In the genomic region with DNA sequence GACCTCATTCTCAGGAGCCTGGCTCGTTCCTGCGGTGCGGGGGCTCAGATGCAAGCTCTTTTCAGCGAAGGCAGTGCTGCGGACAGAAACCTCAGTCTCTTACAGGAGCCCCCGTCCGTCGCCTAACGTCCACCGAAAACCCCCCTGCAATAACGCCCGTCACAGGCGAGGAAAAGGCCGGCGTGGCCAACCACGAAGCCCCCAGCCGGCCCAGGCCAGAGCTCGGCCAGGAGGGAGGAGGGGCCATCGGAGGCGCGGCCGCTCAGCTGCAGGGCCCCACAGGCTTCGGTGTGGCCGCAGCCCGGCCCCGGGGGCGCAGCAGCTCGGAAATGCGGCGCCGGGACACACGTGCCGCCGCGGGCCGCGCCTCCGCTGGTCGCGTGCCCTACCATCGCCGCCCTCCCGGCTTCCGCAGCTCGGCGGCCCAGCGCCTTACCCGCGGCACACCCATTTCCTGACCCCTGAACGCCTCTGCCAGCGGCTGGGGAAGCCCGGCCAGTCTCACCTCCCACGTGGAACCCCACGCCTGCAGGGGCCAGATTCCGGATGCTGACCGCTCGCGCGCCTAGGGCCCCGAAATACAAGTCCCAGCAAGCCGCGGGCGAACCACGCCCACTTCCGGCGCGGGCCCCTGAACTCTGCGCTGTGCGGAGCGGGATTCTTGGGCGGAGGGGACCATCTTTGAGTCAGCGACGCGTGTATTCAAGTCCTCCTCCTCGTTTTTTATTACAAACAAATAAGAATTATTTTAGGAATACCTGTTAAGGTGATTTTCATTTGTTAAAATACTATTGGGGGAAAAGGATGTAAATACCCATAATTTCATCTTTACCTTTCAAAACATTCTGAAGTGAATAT, we compare ENCODE assay signal across 2 cellular contexts.
TF ChIP-seq lines count a peak whose summit lies in the region.

ZNF239 (minus strand) TSS at position 582 of the 858 bp plus-strand sequence. CDS start 16,537 bp downstream, outside the sequence.

TF ChIP-seq in Ishikawa, 13 proteins besides CTCF, POLR2A, EP300 and RAD21 (continued from another document):
- TF ChIP-seq REST (IDR thresholded peaks at IDR 0.05; ENCODE audit: low read depth) (no peak), ZBTB7A (IDR thresholded peaks at IDR 0.05; ENCODE audit: low read depth) (no peak), CREB1 (IDR thresholded peaks at IDR 0.05; ENCODE audit: low read depth) (no peak), TAF1 (IDR thresholded peaks at IDR 0.05; ENCODE audit: low read depth) (0 out of 2 replicates have a peak, but pooled peaks have one; percentile 18), EGR1 (IDR thresholded peaks at IDR 0.05) (no peak), TCF12 (IDR thresholded peaks at IDR 0.05; ENCODE audit: low read depth) (no peak; the same call in 1 of the 2 replicates), TEAD4 (IDR thresholded peaks at IDR 0.05) (0 out of 2 replicates have a peak, but pooled peaks have one; percentile 34), MAX (IDR thresholded peaks at IDR 0.05) (peak; percentile 96), NFIC (IDR thresholded peaks at IDR 0.05) (no peak)
- TF ChIP-seq, protein P1, sequence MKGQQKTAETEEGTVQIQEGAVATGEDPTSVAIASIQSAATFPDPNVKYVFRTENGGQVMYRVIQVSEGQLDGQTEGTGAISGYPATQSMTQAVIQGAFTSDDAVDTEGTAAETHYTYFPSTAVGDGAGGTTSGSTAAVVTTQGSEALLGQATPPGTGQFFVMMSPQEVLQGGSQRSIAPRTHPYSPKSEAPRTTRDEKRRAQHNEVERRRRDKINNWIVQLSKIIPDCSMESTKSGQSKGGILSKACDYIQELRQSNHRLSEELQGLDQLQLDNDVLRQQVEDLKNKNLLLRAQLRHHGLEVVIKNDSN (IDR thresholded peaks at IDR 0.05) = peak; percentile 47; the same call in 1 of the 2 replicates

TF ChIP-seq in K562, 482 proteins besides CTCF, POLR2A, EP300 and RAD21 (continued from another document and continues in another):
- TF ChIP-seq, protein P2, sequence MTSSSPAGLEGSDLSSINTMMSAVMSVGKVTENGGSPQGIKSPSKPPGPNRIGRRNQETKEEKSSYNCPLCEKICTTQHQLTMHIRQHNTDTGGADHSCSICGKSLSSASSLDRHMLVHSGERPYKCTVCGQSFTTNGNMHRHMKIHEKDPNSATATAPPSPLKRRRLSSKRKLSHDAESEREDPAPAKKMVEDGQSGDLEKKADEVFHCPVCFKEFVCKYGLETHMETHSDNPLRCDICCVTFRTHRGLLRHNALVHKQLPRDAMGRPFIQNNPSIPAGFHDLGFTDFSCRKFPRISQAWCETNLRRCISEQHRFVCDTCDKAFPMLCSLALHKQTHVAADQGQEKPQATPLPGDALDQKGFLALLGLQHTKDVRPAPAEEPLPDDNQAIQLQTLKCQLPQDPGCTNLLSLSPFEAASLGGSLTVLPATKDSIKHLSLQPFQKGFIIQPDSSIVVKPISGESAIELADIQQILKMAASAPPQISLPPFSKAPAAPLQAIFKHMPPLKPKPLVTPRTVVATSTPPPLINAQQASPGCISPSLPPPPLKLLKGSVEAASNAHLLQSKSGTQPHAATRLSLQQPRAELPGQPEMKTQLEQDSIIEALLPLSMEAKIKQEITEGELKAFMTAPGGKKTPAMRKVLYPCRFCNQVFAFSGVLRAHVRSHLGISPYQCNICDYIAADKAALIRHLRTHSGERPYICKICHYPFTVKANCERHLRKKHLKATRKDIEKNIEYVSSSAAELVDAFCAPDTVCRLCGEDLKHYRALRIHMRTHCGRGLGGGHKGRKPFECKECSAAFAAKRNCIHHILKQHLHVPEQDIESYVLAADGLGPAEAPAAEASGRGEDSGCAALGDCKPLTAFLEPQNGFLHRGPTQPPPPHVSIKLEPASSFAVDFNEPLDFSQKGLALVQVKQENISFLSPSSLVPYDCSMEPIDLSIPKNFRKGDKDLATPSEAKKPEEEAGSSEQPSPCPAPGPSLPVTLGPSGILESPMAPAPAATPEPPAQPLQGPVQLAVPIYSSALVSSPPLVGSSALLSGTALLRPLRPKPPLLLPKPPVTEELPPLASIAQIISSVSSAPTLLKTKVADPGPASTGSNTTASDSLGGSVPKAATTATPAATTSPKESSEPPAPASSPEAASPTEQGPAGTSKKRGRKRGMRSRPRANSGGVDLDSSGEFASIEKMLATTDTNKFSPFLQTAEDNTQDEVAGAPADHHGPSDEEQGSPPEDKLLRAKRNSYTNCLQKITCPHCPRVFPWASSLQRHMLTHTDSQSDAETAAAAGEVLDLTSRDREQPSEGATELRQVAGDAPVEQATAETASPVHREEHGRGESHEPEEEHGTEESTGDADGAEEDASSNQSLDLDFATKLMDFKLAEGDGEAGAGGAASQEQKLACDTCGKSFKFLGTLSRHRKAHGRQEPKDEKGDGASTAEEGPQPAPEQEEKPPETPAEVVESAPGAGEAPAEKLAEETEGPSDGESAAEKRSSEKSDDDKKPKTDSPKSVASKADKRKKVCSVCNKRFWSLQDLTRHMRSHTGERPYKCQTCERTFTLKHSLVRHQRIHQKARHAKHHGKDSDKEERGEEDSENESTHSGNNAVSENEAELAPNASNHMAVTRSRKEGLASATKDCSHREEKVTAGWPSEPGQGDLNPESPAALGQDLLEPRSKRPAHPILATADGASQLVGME (CRISPR knock-in tag; IDR thresholded peaks at IDR 0.05) = no peak
- TF ChIP-seq TRIM25 (IDR thresholded peaks at IDR 0.05; ENCODE audit: borderline replicate concordance) (no peak), RBM39 (optimal IDR thresholded peaks at IDR 0.05; ENCODE audit: low read depth, low read length) (no peak), ZBTB8A (IDR thresholded peaks at IDR 0.05; ENCODE audit: partially characterized antibody) (no peak), CHD2 (IDR thresholded peaks at IDR 0.05; ENCODE audit: low read depth, low read length) (peak; percentile 46; the same call in 1 of the 2 replicates), SOX6 (IDR thresholded peaks at IDR 0.05) (0 out of 2 replicates have a peak, but pooled peaks have one; percentile 62), EGR1 (conservative IDR thresholded peaks at IDR 0.05) (peak; percentile 81), ZNF316 (IDR thresholded peaks at IDR 0.05) (no peak), MIER1 (IDR thresholded peaks at IDR 0.05; ENCODE audit: low read depth) (no peak), NCOA1 (IDR thresholded peaks at IDR 0.05; ENCODE audit: low read depth) (no peak), MYC (IDR thresholded peaks at IDR 0.05; ENCODE audit: low read depth, low read length) (peak; percentile 99), MYC (CRISPR knock-in tag; IDR thresholded peaks at IDR 0.05; ENCODE audit: borderline replicate concordance, low read depth) (peak; percentile 62; the same call in 1 of the 2 replicates), ZBTB17 (CRISPR knock-in tag; IDR thresholded peaks at IDR 0.05) (0 out of 2 replicates have a peak, but pooled peaks have one; percentile 46), TAF1 (IDR thresholded peaks at IDR 0.05; ENCODE audit: control insufficient read depth, extremely low read depth, insufficient read depth, low read length, severe bottlenecking) (peak; percentile 39), ZNF75A (CRISPR knock-in tag; IDR thresholded peaks at IDR 0.05) (no peak), RFX1 (IDR thresholded peaks at IDR 0.05) (no peak), RBM22 (IDR thresholded peaks at IDR 0.05; ENCODE audit: low read depth, low read length, poor library complexity, severe bottlenecking) (peak; percentile 67), ARID2 (IDR thresholded peaks at IDR 0.05) (no peak), ZNF143 (CRISPR knock-in tag; IDR thresholded peaks at IDR 0.05) (peak; percentile 90), FOXP4 (CRISPR knock-in tag; IDR thresholded peaks at IDR 0.05; ENCODE audit: borderline replicate concordance) (peak; percentile 98), BRD4 (IDR thresholded peaks at IDR 0.05) (no peak), HNRNPLL (IDR thresholded peaks at IDR 0.05; ENCODE audit: low read depth, low read length, poor library complexity, severe bottlenecking) (peak; percentile 55), CBFB (CRISPR knock-in tag; IDR thresholded peaks at IDR 0.05) (no peak; the same call in 1 of the 2 replicates), MED1 (CRISPR knock-in tag; IDR thresholded peaks at IDR 0.05; ENCODE audit: borderline replicate concordance) (no peak), ZNF668 (CRISPR knock-in tag; IDR thresholded peaks at IDR 0.05) (no peak), SAFB2 (IDR thresholded peaks at IDR 0.05; ENCODE audit: borderline replicate concordance, low read depth, low read length, severe bottlenecking) (no peak), CREM (IDR thresholded peaks at IDR 0.05; ENCODE audit: low read depth) (peak; percentile 80), FOXK1 (CRISPR knock-in tag; IDR thresholded peaks at IDR 0.05; ENCODE audit: borderline replicate concordance) (no peak), GATA2 (CRISPR knock-in tag; IDR thresholded peaks at IDR 0.05) (no peak)
- TF ChIP-seq, protein P3, sequence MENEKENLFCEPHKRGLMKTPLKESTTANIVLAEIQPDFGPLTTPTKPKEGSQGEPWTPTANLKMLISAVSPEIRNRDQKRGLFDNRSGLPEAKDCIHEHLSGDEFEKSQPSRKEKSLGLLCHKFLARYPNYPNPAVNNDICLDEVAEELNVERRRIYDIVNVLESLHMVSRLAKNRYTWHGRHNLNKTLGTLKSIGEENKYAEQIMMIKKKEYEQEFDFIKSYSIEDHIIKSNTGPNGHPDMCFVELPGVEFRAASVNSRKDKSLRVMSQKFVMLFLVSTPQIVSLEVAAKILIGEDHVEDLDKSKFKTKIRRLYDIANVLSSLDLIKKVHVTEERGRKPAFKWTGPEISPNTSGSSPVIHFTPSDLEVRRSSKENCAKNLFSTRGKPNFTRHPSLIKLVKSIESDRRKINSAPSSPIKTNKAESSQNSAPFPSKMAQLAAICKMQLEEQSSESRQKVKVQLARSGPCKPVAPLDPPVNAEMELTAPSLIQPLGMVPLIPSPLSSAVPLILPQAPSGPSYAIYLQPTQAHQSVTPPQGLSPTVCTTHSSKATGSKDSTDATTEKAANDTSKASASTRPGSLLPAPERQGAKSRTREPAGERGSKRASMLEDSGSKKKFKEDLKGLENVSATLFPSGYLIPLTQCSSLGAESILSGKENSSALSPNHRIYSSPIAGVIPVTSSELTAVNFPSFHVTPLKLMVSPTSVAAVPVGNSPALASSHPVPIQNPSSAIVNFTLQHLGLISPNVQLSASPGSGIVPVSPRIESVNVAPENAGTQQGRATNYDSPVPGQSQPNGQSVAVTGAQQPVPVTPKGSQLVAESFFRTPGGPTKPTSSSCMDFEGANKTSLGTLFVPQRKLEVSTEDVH (IDR thresholded peaks at IDR 0.05; ENCODE audit: low read depth, partially characterized antibody) = peak; percentile 76
- TF ChIP-seq, protein P4, sequence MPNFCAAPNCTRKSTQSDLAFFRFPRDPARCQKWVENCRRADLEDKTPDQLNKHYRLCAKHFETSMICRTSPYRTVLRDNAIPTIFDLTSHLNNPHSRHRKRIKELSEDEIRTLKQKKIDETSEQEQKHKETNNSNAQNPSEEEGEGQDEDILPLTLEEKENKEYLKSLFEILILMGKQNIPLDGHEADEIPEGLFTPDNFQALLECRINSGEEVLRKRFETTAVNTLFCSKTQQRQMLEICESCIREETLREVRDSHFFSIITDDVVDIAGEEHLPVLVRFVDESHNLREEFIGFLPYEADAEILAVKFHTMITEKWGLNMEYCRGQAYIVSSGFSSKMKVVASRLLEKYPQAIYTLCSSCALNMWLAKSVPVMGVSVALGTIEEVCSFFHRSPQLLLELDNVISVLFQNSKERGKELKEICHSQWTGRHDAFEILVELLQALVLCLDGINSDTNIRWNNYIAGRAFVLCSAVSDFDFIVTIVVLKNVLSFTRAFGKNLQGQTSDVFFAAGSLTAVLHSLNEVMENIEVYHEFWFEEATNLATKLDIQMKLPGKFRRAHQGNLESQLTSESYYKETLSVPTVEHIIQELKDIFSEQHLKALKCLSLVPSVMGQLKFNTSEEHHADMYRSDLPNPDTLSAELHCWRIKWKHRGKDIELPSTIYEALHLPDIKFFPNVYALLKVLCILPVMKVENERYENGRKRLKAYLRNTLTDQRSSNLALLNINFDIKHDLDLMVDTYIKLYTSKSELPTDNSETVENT (CRISPR knock-in tag; IDR thresholded peaks at IDR 0.05) = peak; percentile 80
- TF ChIP-seq, protein P5, sequence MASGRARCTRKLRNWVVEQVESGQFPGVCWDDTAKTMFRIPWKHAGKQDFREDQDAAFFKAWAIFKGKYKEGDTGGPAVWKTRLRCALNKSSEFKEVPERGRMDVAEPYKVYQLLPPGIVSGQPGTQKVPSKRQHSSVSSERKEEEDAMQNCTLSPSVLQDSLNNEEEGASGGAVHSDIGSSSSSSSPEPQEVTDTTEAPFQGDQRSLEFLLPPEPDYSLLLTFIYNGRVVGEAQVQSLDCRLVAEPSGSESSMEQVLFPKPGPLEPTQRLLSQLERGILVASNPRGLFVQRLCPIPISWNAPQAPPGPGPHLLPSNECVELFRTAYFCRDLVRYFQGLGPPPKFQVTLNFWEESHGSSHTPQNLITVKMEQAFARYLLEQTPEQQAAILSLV (tag; IDR thresholded peaks at IDR 0.05) = no peak
